ENCODE assay signal across 29 cellular contexts in the genomic region with DNA sequence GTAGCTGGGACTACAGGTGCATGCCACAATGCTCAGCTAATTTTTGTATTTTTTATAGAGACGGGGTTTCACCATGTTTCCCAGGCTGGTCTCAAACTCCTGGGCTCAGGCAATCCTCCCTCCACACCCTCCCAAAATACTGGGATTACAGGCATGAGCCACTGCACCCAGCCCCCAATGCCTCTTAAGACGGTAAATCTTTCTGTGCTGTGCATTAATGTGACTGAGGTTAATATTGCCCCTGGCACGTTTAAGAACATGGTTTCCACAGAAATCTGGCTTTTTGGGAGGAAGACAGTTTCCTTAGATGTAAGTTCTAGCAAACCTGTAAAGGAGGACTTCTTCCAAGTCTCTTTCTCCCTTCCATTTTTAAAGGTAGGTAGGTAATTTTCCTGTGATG.
A peak's percentile ranks its signal among the peaks of the same experiment; 100 is the strongest.
DNase-seq lines count a peak whose midpoint lies in the region; TF ChIP-seq lines count a peak whose summit lies in the region.
"Had no signal": no experiment of that assay in that cellular context is flagged by ENCODE, and none has a peak within 500 bp of the region (broad histone marks: within the 10 kb centered on the region; RNA-seq: fewer than 3 reads in every experiment).

No MANE protein-coding gene starts in this region.

- no peak overlapping the region for H3K4me3 ChIP-seq in HEK293 (ENCODE audit: low read depth, low read length)
- H3K4me3 ChIP-seq: A549; BLaER1; BLaER1 treated with 17β-estradiol and CSF1 and Interleukin-3, amounts not matched to agents 10 nM and 100 nM had no signal

- no peak overlapping the region for H3K27ac ChIP-seq in HEK293 (ENCODE audit: extremely low read depth, low read depth, low read length)
- H3K27ac ChIP-seq: 22Rv1; A549; BLaER1; BLaER1 treated with 17β-estradiol and CSF1 and Interleukin-3, amounts not matched to agents 10 nM and 100 nM; C4-2B had no signal

- CTCF ChIA-PET in HEK293 (lab: Yijun Ruan, JAX) = interaction anchor here (3.7 kb wide), 1 partner anchor 13 kb away, joined by 33 read pairs; no protein-coding TSS in a partner anchor

- H3K4me1 ChIP-seq in HEK293 (ENCODE audit: control insufficient read depth, insufficient read depth, low read length) = peaks cover 6% of the 10 kb centered on the region
- H3K4me1 ChIP-seq: A549, BE2C had no signal

- TF ChIP-seq CTCF in HEK293 (tag by site-specific recombination; IDR thresholded peaks at IDR 0.05) = no peak

- no peaks in the 10 kb centered on the region; a peak in 1 of 3 replicates for H3K36me3 ChIP-seq in HEK293 (ENCODE audit: control insufficient read depth in 2 of 2, insufficient read depth in 1 of 2, low read length in 2 of 2)
- H3K36me3 ChIP-seq: BE2C; BLaER1 treated with 17β-estradiol and CSF1 and Interleukin-3, amounts not matched to agents 10 nM and 100 nM had no signal

- DNase-seq in NCI-H82 (lab: John Stamatoyannopoulos, UW) = peak; percentile 34
- no peak for DNase-seq in NCI-H82 treated with DMSO at 0.1 percent for 48 hours (lab: John Stamatoyannopoulos, UW; ENCODE audit: unreplicated experiment)
- DNase-seq in NCI-H2029 (lab: John Stamatoyannopoulos, UW) = no peak
- DNase-seq: 8988T; ACHN; AML-193; BE2C; C1 segment of cervical spinal cord; Caco-2; Calu3; CD4-positive, alpha-beta memory T cell; CD4-positive, alpha-beta T cell; CD4-positive, CD25-positive, alpha-beta regulatory T cell; CD8-positive, alpha-beta memory T cell; CD8-positive, alpha-beta T cell; COR-L47; DMS 273 treated with DMSO at 0.1 percent for 48 hours; DMS153; DMS53; DMS79; DMS79 treated with DMSO at 0.1 percent for 48 hours; DND-41; EL had no signal

- no peaks in the 10 kb centered on the region for H3K9me3 ChIP-seq in HEK293 (ENCODE audit: control insufficient read depth, insufficient read depth, low read depth, low read length)
- H3K9me3 ChIP-seq: A549, BE2C, BLaER1, Caco-2 had no signal

- POLR2A ChIA-PET in HEK293 (lab: Yijun Ruan, JAX) = no interaction called here

TF ChIP-seq in HEK293, 187 proteins besides CTCF, POLR2A, EP300 and RAD21:
- TF ChIP-seq ZFP3 (tag by site-specific recombination; IDR thresholded peaks at IDR 0.05; ENCODE audit: low read depth) = no peak
- TF ChIP-seq PRDM1 (tag by site-specific recombination; IDR thresholded peaks at IDR 0.05) = no peak
- TF ChIP-seq ZFP69B (tag by site-specific recombination; IDR thresholded peaks at IDR 0.05) = peak; percentile 56; the same call in 1 of the 2 replicates
- TF ChIP-seq, protein P1, sequence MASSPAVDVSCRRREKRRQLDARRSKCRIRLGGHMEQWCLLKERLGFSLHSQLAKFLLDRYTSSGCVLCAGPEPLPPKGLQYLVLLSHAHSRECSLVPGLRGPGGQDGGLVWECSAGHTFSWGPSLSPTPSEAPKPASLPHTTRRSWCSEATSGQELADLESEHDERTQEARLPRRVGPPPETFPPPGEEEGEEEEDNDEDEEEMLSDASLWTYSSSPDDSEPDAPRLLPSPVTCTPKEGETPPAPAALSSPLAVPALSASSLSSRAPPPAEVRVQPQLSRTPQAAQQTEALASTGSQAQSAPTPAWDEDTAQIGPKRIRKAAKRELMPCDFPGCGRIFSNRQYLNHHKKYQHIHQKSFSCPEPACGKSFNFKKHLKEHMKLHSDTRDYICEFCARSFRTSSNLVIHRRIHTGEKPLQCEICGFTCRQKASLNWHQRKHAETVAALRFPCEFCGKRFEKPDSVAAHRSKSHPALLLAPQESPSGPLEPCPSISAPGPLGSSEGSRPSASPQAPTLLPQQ (tag by site-specific recombination; IDR thresholded peaks at IDR 0.05) = peak; percentile 70; the same call in 1 of the 2 replicates
- TF ChIP-seq ZNF24 (tag by site-specific recombination; IDR thresholded peaks at IDR 0.05) = no peak
- TF ChIP-seq PBX3 (CRISPR knock-in tag; IDR thresholded peaks at IDR 0.05) = no peak
- no peak for TF ChIP-seq ZBTB17 (tag by site-specific recombination; IDR thresholded peaks at IDR 0.05)
